8 cellular contexts compared by ENCODE assay signal in the genomic region with DNA sequence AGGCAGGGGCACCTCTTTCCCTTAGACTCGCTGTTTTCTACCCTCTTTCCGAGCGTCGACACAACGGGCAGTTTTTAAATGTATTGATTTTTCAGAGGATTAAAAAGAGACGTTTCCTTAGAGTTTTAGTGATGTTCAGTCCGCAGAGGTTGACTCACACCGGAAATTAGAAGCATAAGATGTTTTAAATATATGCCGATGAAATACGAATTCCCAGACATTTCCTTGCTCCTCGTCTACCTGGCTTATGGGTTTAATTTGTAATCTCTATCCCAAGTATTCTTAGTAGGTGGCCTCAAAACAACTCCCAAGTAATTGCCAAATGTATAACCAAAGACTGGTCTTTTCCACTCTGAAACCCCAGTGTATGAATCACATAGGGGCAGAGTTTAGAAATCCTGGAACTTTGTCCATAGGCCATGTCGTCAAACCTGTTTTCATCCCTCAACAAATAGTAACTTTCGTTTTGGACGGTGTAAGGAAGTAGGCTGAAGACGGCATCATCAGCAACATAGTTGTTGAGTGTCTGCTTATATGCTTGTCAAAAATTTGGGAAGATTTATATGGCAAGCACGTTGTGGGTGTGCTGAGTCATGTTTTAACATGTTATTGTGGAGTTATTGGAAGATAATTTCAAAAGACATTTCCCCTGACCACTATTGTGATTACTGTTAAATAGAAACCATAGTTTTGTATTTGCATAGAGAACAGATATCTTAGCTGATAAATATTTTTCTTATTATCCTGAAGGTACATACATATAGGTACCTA. TPM values are rescaled to one million over a fixed set of nuclear protein-coding genes. Genes with fewer than 3 reads are reported as not detected.
A peak's percentile ranks its signal among the peaks of the same experiment; 100 is the strongest.
DNase-seq lines count a peak whose midpoint lies in the region; ATAC-seq and TF ChIP-seq lines count a peak whose summit lies in the region.

No MANE protein-coding gene starts in this region.

- H3K27ac ChIP-seq in CD4-positive, alpha-beta T cell (ENCODE audit: low read depth, low read length) = peak overlapping the region; percentile 79
- H3K27ac ChIP-seq in ascending aorta (peak overlapping the region; percentile 99), right atrium auricular region (peak overlapping the region; percentile 97 to 98), psoas muscle (peak overlapping the region; percentile 94)

- 0 to 1% (median 0%) methylated on average over 16 of the region's 16 CpGs for WGBS in psoas muscle, 3 donors

- H3K4me3 Mint-ChIP-seq in CD4-positive, alpha-beta T cell = peak overlapping the region; percentile 94

- no peaks in the 10 kb centered on the region for H3K27me3 Mint-ChIP-seq in CD4-positive, alpha-beta T cell

- H3K4me1 Mint-ChIP-seq in CD4-positive, alpha-beta T cell (ENCODE audit: low read depth) = peaks cover 56% of the 10 kb centered on the region

- POLR2A ChIA-PET in CD4-positive, alpha-beta T cell (lab: Charles Lee) = no interaction called here

- ATAC-seq in CD4-positive, alpha-beta T cell (ENCODE audit: poor library complexity) = peak; percentile 39
- ATAC-seq in GM21737 (IDR thresholded peaks at IDR 0.05; ENCODE audit: unreplicated experiment) (peak; percentile 1), psoas muscle (peak; percentile 34 to 55 (median 36)), GM19463 (IDR thresholded peaks at IDR 0.05; ENCODE audit: unreplicated experiment) (no peak)

- CTCF ChIA-PET in CD4-positive, alpha-beta T cell (lab: Charles Lee) = interaction anchor here (0.6 kb wide), 1 partner anchor 47 kb away, joined by 3 read pairs; no protein-coding TSS in a partner anchor

- DNase-seq in CD4-positive, alpha-beta T cell = no peak
- DNase-seq in NCI-H526 (lab: John Stamatoyannopoulos, UW) = peak; percentile 43 to 46
- DNase-seq in ascending aorta (ENCODE audit: low spot score in 2 of 2) = no peak
- no peak for DNase-seq in right atrium auricular region (ENCODE audit: low spot score)
- DNase-seq in psoas muscle = no peak
- no peak for DNase-seq in NCI-H446 (lab: John Stamatoyannopoulos, UW)

- H3K36me3 ChIP-seq in ascending aorta (peaks cover 1 to 9% of the 10 kb centered on the region in 2 donors), right atrium auricular region (peaks cover 8% of the 10 kb centered on the region), psoas muscle (ENCODE audit: insufficient read depth in 1 of 2, low read depth in 1 of 2) (peaks cover 9 to 38% of the 10 kb centered on the region in 2 donors)

- intact Hi-C loops in CD4-positive, alpha-beta T cell (cut with DNase I, micrococcal nuclease) = loop anchor here (5.0 to 10.0 kb wide), 3 partner anchors 45 to 222 kb away; partner anchors contain the start of gene XPOT (in 1 of the 2)
- intact Hi-C loops in ascending aorta (cut with DNase I) (loop anchor here (1.0 to 10.0 kb wide), 3 partner anchors 48 to 307 kb away; partner anchors contain the start of genes GNS, RASSF3 and XPOT), psoas muscle (cut with DNase I) (loop anchor here (2.0 to 5.0 kb wide), 2 partner anchors 16 to 45 kb away; no protein-coding TSS in a partner anchor)

- no peaks in the 10 kb centered on the region for H3K9me3 Mint-ChIP-seq in CD4-positive, alpha-beta T cell

- H3K36me3 Mint-ChIP-seq in CD4-positive, alpha-beta T cell (ENCODE audit: low read depth) = peaks cover 25% of the 10 kb centered on the region

- H3K4me3 ChIP-seq in ascending aorta (peak overlapping the region; percentile 96 to 97), right atrium auricular region (peak overlapping the region; percentile 95 to 96), psoas muscle (peak overlapping the region; percentile 83)

- no peaks in the 10 kb centered on the region for H3K27me3 ChIP-seq in CD4-positive, alpha-beta T cell (ENCODE audit: control insufficient read depth, insufficient read depth, low read length)
- no peaks in the 10 kb centered on the region for H3K27me3 ChIP-seq in ascending aorta
- H3K27me3 ChIP-seq in right atrium auricular region = no peaks in the 10 kb centered on the region
- no peaks in the 10 kb centered on the region for H3K27me3 ChIP-seq in psoas muscle (ENCODE audit: insufficient read depth in 3 of 3, low read length in 2 of 3)

- H3K4me1 ChIP-seq in ascending aorta = peaks cover 0 to 7% of the 10 kb centered on the region in 2 donors
- H3K4me1 ChIP-seq in right atrium auricular region = peaks cover 0 to 25% of the 10 kb centered on the region in 2 donors
- peaks cover 20% of the 10 kb centered on the region for H3K4me1 ChIP-seq in psoas muscle

- H3K27ac Mint-ChIP-seq in CD4-positive, alpha-beta T cell = peak overlapping the region; percentile 92

- no peaks in the 10 kb centered on the region for H3K9me3 ChIP-seq in CD4-positive, alpha-beta T cell (ENCODE audit: control insufficient read depth, low read length)
- H3K9me3 ChIP-seq in ascending aorta (no peaks in the 10 kb centered on the region), right atrium auricular region (no peaks in the 10 kb centered on the region), psoas muscle (no peaks in the 10 kb centered on the region)

- TF ChIP-seq CTCF in CD4-positive, alpha-beta T cell (IDR thresholded peaks at IDR 0.05) = no peak
- TF ChIP-seq CTCF in ascending aorta (IDR thresholded peaks at IDR 0.05) (no peak), right atrium auricular region (IDR thresholded peaks at IDR 0.05) (no peak), psoas muscle (IDR thresholded peaks at IDR 0.05) (no peak)

RNA-seq across cellular contexts. Expression of gene TBK1, which starts 0.8 kb away (rescaled TPM):
- total RNA-seq in CD4-positive, alpha-beta T cell = 1 to 10 TPM; 5.6 to 7.2 TPM
- 3.9 TPM for total RNA-seq in ascending aorta
- total RNA-seq in right atrium auricular region = 10 to 100 TPM; 11.3 to 12.2 TPM
- 10 to 100 TPM; 11.6 to 20.6 (median 19.7) TPM for total RNA-seq in psoas muscle
- polyA plus RNA-seq in psoas muscle = 10 to 100 TPM; 17.0 to 39.8 (median 20.3) TPM

RNA-seq across cellular contexts. Expression of gene XPOT, which starts 48.6 kb away (rescaled TPM):
- 10 to 100 TPM; 39.6 to 40.0 TPM for total RNA-seq in CD4-positive, alpha-beta T cell
- total RNA-seq in ascending aorta = 24.5 TPM
- 10 to 100 TPM; 16.1 to 16.9 TPM for total RNA-seq in right atrium auricular region
- total RNA-seq in psoas muscle = 10 to 100 TPM; 23.9 to 41.5 (median 31.7) TPM
- 10 to 100 TPM; 17.1 to 48.7 (median 48.5) TPM for polyA plus RNA-seq in psoas muscle

Comparison
In these comparisons a context has a peak if more than half of its experiments do, and no peak if none do; other contexts are left out.
1. DNase-seq: peak in NCI-H526 (2 of 2); none in CD4-positive, alpha-beta T cell (0 of 10), ascending aorta (0 of 2), right atrium auricular region (single experiment), psoas muscle (0 of 2) and NCI-H446 (0 of 2).
2. Peak in every context shown above with its lines, with median percentiles within 50 percentile points of each other: H3K27ac ChIP-seq and H3K4me3 ChIP-seq.